ENCODE assay signal across 9 cellular contexts in genomic region chr1:224431726-224432125, GRCh38. TPM values are rescaled to one million over a fixed set of nuclear protein-coding genes. Genes with fewer than 3 reads are reported as not detected.
DNase-seq lines count a peak whose midpoint lies in the region; ATAC-seq, FAIRE-seq and TF ChIP-seq lines count a peak whose summit lies in the region.
"Had no signal": no experiment of that assay in that cellular context is flagged by ENCODE, and none has a peak within 500 bp of the region (broad histone marks: within the 10 kb centered on the region; RNA-seq: fewer than 3 reads in every experiment).

No MANE protein-coding gene starts in this region.

- peaks cover 70% of the 10 kb centered on the region for H3K4me1 Mint-ChIP-seq in activated T-cell treated with anti-CD3 and anti-CD28 coated beads, Interleukin-2, amount 50 U/mL, for 24 hours (ENCODE audit: low read depth)
- H3K4me1 Mint-ChIP-seq in activated naive CD8-positive, alpha-beta T cell (ENCODE audit: low read depth) = peaks cover 61% of the 10 kb centered on the region

- peak overlapping the region; percentile 77 to 90 for H3K4me3 ChIP-seq in kidney (ENCODE audit: low read length in 2 of 2)
- H3K4me3 ChIP-seq in thyroid gland (replicated peaks in 1 of 3) = no peak overlapping the region

- DNase-seq in activated T-cell treated with anti-CD3 and anti-CD28 coated beads, Interleukin-2, amount 50 U/mL, for 24 hours = no peak
- DNase-seq in activated T-cell treated with anti-CD3 and anti-CD28 coated beads for 4 hours (no peak), kidney (no peak), thyroid gland (no peak), anterior cingulate cortex (lab: John Stamatoyannopoulos, UW) (no peak)

- no peaks in the 10 kb centered on the region for H3K9me3 ChIP-seq in kidney (ENCODE audit: control insufficient read depth in 1 of 2, low read length in 2 of 2)
- H3K9me3 ChIP-seq in thyroid gland = no peaks in the 10 kb centered on the region

- TF ChIP-seq CTCF in kidney (IDR thresholded peaks at IDR 0.05; ENCODE audit: borderline replicate concordance, extremely low read depth, insufficient read depth) = no peak
- TF ChIP-seq CTCF in thyroid gland (IDR thresholded peaks at IDR 0.05) = no peak

- no peaks in the 10 kb centered on the region for H3K27me3 ChIP-seq in thyroid gland

- intact Hi-C loops in kidney (cut with DNase I) = no loop called here
- intact Hi-C loops in thyroid gland (cut with DNase I) = no loop called here

- 13 to 32% methylated on average over 2 of the region's 2 CpGs for WGBS in thyroid gland, 2 donors

- peaks cover 16 to 22% of the 10 kb centered on the region in 2 donors for H3K4me1 ChIP-seq in kidney (ENCODE audit: control insufficient read depth in 1 of 2, insufficient read depth in 1 of 2, low read depth in 1 of 2, low read length in 2 of 2)
- H3K4me1 ChIP-seq in thyroid gland = peaks cover 39 to 45% of the 10 kb centered on the region in 2 donors

- ATAC-seq in GM18520 (IDR thresholded peaks at IDR 0.05; ENCODE audit: unreplicated experiment) (no peak), GM18519 (IDR thresholded peaks at IDR 0.05; ENCODE audit: low FRiP score, unreplicated experiment) (no peak)

- H3K36me3 ChIP-seq in kidney (ENCODE audit: control insufficient read depth in 1 of 2, insufficient read depth in 2 of 2, low read length in 2 of 2) (peaks cover 0 to 5% of the 10 kb centered on the region in 2 donors), thyroid gland (no peaks in the 10 kb centered on the region)

- no peaks in the 10 kb centered on the region for H3K9me3 Mint-ChIP-seq in activated T-cell treated with anti-CD3 and anti-CD28 coated beads, Interleukin-2, amount 50 U/mL, for 24 hours
- no peaks in the 10 kb centered on the region for H3K9me3 Mint-ChIP-seq in activated naive CD8-positive, alpha-beta T cell (ENCODE audit: low read depth)

- H3K27ac ChIP-seq in kidney (ENCODE audit: low read depth in 2 of 2, low read length in 2 of 2) (peak overlapping the region; percentile 1 to 96), thyroid gland (peak overlapping the region; percentile 98 to 100 (median 99))
- H3K27ac ChIP-seq: RWPE1 had no signal

- peak overlapping the region; percentile 90 for H3K27ac Mint-ChIP-seq in activated T-cell treated with anti-CD3 and anti-CD28 coated beads, Interleukin-2, amount 50 U/mL, for 24 hours
- H3K27ac Mint-ChIP-seq in activated naive CD8-positive, alpha-beta T cell = peak overlapping the region; percentile 87

- peak overlapping the region; percentile 92 for H3K4me3 Mint-ChIP-seq in activated T-cell treated with anti-CD3 and anti-CD28 coated beads, Interleukin-2, amount 50 U/mL, for 24 hours
- peak overlapping the region; percentile 93 for H3K4me3 Mint-ChIP-seq in activated naive CD8-positive, alpha-beta T cell

- no peaks in the 10 kb centered on the region for H3K27me3 Mint-ChIP-seq in activated T-cell treated with anti-CD3 and anti-CD28 coated beads, Interleukin-2, amount 50 U/mL, for 24 hours
- no peaks in the 10 kb centered on the region for H3K27me3 Mint-ChIP-seq in activated naive CD8-positive, alpha-beta T cell

- peak overlapping the region in 1 of 2 donors; percentile 88 for H3K9ac ChIP-seq in kidney (ENCODE audit: low read length in 2 of 2)

- peaks cover 66% of the 10 kb centered on the region for H3K36me3 Mint-ChIP-seq in activated T-cell treated with anti-CD3 and anti-CD28 coated beads, Interleukin-2, amount 50 U/mL, for 24 hours (ENCODE audit: low read depth)
- peaks cover 7% of the 10 kb centered on the region for H3K36me3 Mint-ChIP-seq in activated naive CD8-positive, alpha-beta T cell

- TF ChIP-seq POLR2A in thyroid gland (IDR thresholded peaks at IDR 0.05) = no peak

- FAIRE-seq in kidney (lab: Jason Lieb, UNC) = no peak

RNA-seq across cellular contexts. Expression of gene WDR26, which starts 2.9 kb away (rescaled TPM):
- total RNA-seq in kidney (77.5 TPM), thyroid gland (100 to 1,000 TPM in 1 of 4 donors, 10 to 100 TPM in 3; 72.8 to 116 (median 89.2) TPM)
- polyA plus RNA-seq in kidney (ENCODE audit: insufficient read depth, low read depth, low replicate concordance) = 23.9 TPM

Comparison
In these comparisons a context has a peak if more than half of its experiments do, and no peak if none do; other contexts are left out.
1. H3K4me3 ChIP-seq: peak in kidney (2 of 2); none in thyroid gland (0 of 3).